In the genomic region with DNA sequence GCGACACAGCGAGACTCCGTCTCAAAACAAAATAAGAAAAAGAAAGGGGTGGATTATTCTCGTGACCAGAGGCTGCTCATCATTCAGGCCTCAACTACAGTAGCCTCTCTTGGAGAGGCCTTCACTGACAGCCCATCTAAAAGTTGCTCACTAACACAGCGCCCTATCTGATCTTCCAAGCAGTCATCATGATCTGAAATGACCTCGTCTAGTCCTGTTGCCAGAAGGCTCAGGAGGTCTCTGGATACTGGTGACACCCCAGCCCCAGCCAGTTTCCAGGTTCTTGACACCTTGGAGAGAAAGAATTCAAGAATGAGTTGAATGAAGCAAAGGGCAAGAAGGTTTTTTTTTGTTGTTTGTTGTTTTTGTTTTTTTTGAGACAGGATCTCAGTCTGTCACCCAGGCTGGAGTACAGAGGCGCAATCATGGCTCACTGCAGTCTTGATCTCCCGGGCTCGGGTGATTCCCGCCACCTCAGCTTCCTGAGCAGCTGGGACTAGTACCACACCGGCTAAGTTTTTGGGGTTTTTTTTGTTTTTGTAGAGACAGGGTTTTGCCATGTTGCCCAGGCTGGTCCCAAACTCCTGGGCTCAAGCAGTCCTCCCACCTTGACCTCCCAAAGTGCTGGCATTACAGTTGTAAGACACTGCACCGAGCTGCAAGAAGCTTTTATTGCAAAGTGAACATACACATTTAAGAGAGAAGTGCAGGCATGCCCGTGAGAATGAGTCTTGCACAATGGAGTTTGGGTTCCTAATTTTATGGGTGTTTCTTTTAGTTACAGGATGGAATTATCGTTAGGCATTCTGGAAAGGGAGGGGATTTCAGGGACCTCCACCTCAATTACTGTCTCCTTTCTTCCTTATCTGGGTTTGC, we compare ENCODE assay signal across 10 cellular contexts. TPM values are rescaled to one million over a fixed set of nuclear protein-coding genes. Genes with fewer than 3 reads are reported as not detected.
DNase-seq lines count a peak whose midpoint lies in the region; ATAC-seq and TF ChIP-seq lines count a peak whose summit lies in the region.
"Had no signal": no experiment of that assay in that cellular context is flagged by ENCODE, and none has a peak within 500 bp of the region (broad histone marks: within the 10 kb centered on the region; RNA-seq: fewer than 3 reads in every experiment).

No MANE protein-coding gene starts in this region.

- H3K4me1 Mint-ChIP-seq in activated naive CD4-positive, alpha-beta T cell treated with anti-CD3 and anti-CD28 coated beads, Interleukin-2, amount 50 U/mL, for 24 hours: peaks cover 55% of the 10 kb centered on the region
- H3K4me1 Mint-ChIP-seq in T-helper 17 cell: peaks cover 42% of the 10 kb centered on the region

- peak; percentile 37 for ATAC-seq in T-helper 17 cell
- no peak for ATAC-seq in gastroesophageal sphincter
- no peak for ATAC-seq in HG03378 (IDR thresholded peaks at IDR 0.05; ENCODE audit: unreplicated experiment)

- H3K27ac Mint-ChIP-seq in activated naive CD4-positive, alpha-beta T cell treated with anti-CD3 and anti-CD28 coated beads, Interleukin-2, amount 50 U/mL, for 24 hours: peak overlapping the region; percentile 91
- peak overlapping the region; percentile 99 for H3K27ac Mint-ChIP-seq in T-helper 17 cell

- H3K27ac ChIP-seq in gastroesophageal sphincter (peak overlapping the region in 3 of 4 donors; percentile 96 to 99 (median 99)), suprapubic skin (peak overlapping the region; percentile 2)

- H3K27me3 Mint-ChIP-seq in activated naive CD4-positive, alpha-beta T cell treated with anti-CD3 and anti-CD28 coated beads, Interleukin-2, amount 50 U/mL, for 24 hours: no peaks in the 10 kb centered on the region
- no peaks in the 10 kb centered on the region for H3K27me3 Mint-ChIP-seq in T-helper 17 cell

- no peak for DNase-seq in activated naive CD4-positive, alpha-beta T cell treated with anti-CD3 and anti-CD28 coated beads, Interleukin-2, amount 50 U/mL, for 16 hours
- DNase-seq in T-helper 17 cell: peak in 2 of 3 donors; percentile 35 to 38
- DNase-seq in suprapubic skin (ENCODE audit: low spot score in 2 of 2): no peak
- no peak for DNase-seq in foreskin fibroblast
- no peak for DNase-seq in COLO829 (ENCODE audit: low spot score)
- DNase-seq: Caco-2, NCI-H2029 had no signal

- H3K9me3 ChIP-seq in T-helper 17 cell (ENCODE audit: control insufficient read depth, low read length, poor library complexity, severe bottlenecking): no peaks in the 10 kb centered on the region
- H3K9me3 ChIP-seq in gastroesophageal sphincter: no peaks in the 10 kb centered on the region
- H3K9me3 ChIP-seq in suprapubic skin: no peaks in the 10 kb centered on the region
- H3K9me3 ChIP-seq: Caco-2 had no signal

- TF ChIP-seq CTCF in gastroesophageal sphincter (IDR thresholded peaks at IDR 0.05) (no peak), suprapubic skin (IDR thresholded peaks at IDR 0.05) (no peak), foreskin fibroblast (IDR thresholded peaks at IDR 0.05; ENCODE audit: low read depth, low read length) (no peak)

- no peaks in the 10 kb centered on the region for H3K27me3 ChIP-seq in gastroesophageal sphincter
- H3K27me3 ChIP-seq in suprapubic skin: no peaks in the 10 kb centered on the region

- peaks cover 4% of the 10 kb centered on the region for H3K36me3 Mint-ChIP-seq in activated naive CD4-positive, alpha-beta T cell treated with anti-CD3 and anti-CD28 coated beads, Interleukin-2, amount 50 U/mL, for 24 hours
- peaks cover 3% of the 10 kb centered on the region for H3K36me3 Mint-ChIP-seq in T-helper 17 cell (ENCODE audit: low read depth)

- no peak overlapping the region for H3K4me3 ChIP-seq in gastroesophageal sphincter
- no peak overlapping the region for H3K4me3 ChIP-seq in suprapubic skin
- no peak overlapping the region for H3K4me3 ChIP-seq in foreskin fibroblast (ENCODE audit: low read depth in 1 of 2, low read length in 2 of 2)

- WGBS in gastroesophageal sphincter (ENCODE audit: low coverage in 1 of 2), 2 donors: 87 to 91% methylated on average over 6 to 11 of the region's 14 CpGs
- 69% methylated on average over 14 of the region's 14 CpGs for WGBS in suprapubic skin

- H3K9me3 Mint-ChIP-seq in activated naive CD4-positive, alpha-beta T cell treated with anti-CD3 and anti-CD28 coated beads, Interleukin-2, amount 50 U/mL, for 24 hours: no peaks in the 10 kb centered on the region

- TF ChIP-seq EP300 in gastroesophageal sphincter (IDR thresholded peaks at IDR 0.05) (no peak), suprapubic skin (IDR thresholded peaks at IDR 0.05) (no peak)

- peak overlapping the region; percentile 72 for H3K4me3 Mint-ChIP-seq in activated naive CD4-positive, alpha-beta T cell treated with anti-CD3 and anti-CD28 coated beads, Interleukin-2, amount 50 U/mL, for 24 hours
- peak overlapping the region; percentile 55 for H3K4me3 Mint-ChIP-seq in T-helper 17 cell

- TF ChIP-seq POLR2A in gastroesophageal sphincter (IDR thresholded peaks at IDR 0.05): no peak
- no peak for TF ChIP-seq POLR2A in suprapubic skin (IDR thresholded peaks at IDR 0.05)

- H3K4me1 ChIP-seq in gastroesophageal sphincter (peaks cover 5 to 42% (median 24%) of the 10 kb centered on the region in 3 donors), suprapubic skin (peaks cover 41% of the 10 kb centered on the region)

- H3K36me3 ChIP-seq in gastroesophageal sphincter (no peaks in the 10 kb centered on the region), suprapubic skin (no peaks in the 10 kb centered on the region)

RNA-seq across cellular contexts. Expression of a gene that starts 2.7 kb away (rescaled TPM):
- 100 to 1,000 TPM; 111 to 117 TPM for total RNA-seq in T-helper 17 cell
- total RNA-seq in gastroesophageal sphincter: 10 to 100 TPM; 55.5 to 78.9 (median 68.4) TPM
- 10 to 100 TPM; 32.7 to 65.8 (median 41.9) TPM for total RNA-seq in suprapubic skin

RNA-seq across cellular contexts. Expression of a gene that starts 51.6 kb away (rescaled TPM):
- total RNA-seq in T-helper 17 cell (100 to 1,000 TPM; 159 to 186 TPM), gastroesophageal sphincter (100 to 1,000 TPM; 149 to 275 (median 164) TPM), suprapubic skin (100 to 1,000 TPM; 152 to 209 (median 174) TPM)

RNA-seq across cellular contexts. Expression of a gene that starts 57.1 kb away (rescaled TPM):
- total RNA-seq in T-helper 17 cell (100 to 1,000 TPM in 1 of 2 donors, 10 to 100 TPM in 1; 87.5 to 103 TPM), gastroesophageal sphincter (10 to 100 TPM; 30.2 to 53.5 (median 46.4) TPM), suprapubic skin (10 to 100 TPM; 31.0 to 42.2 (median 35.1) TPM)

Comparison
In these comparisons a context has a peak if more than half of its experiments do, and no peak if none do; other contexts are left out.
1. DNase-seq: peak in T-helper 17 cell (2 of 3); none in activated naive CD4-positive, alpha-beta T cell treated with anti-CD3 and anti-CD28 coated beads, Interleukin-2, amount 50 U/mL, for 16 hours (single experiment), suprapubic skin (0 of 2), foreskin fibroblast (0 of 2) and COLO829 (single experiment).